Comparison of ENCODE assay signal across 22 cellular contexts in the genomic region with DNA sequence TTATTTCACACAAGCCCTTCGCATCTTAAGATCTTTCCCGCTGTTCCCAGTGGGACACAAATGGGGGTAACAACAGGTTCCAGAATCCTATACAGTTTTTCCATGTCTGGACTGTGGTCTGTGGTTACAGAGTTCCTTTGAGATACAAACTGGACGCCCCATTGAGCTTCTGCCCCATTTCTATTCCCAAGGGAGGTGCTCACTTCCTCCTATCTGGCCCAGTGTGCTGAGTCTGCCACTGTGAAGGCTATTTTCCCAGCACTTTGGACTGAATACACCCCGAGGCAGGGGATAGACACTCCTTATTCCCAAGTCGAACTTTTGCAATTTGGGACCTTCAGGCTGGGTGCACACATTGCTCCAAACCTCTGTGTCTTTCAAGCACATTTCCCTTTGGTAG.
"Had no signal": no experiment of that assay in that cellular context is flagged by ENCODE, and none has a peak within 500 bp of the region (broad histone marks: within the 10 kb centered on the region; RNA-seq: fewer than 3 reads in every experiment).

No MANE protein-coding gene starts in this region.

- H3K27ac Mint-ChIP-seq: activated CD4-positive, alpha-beta memory T cell treated with anti-CD3 and anti-CD28 coated beads, Interleukin-2, amount 10 ng/mL, durations not matched to agents 7 days and 5 days; activated CD4-positive, alpha-beta T cell treated with anti-CD3 and anti-CD28 coated beads, Interleukin-2, amount 10 ng/mL, durations not matched to agents 24 days and 14 days; activated naive CD4-positive, alpha-beta T cell treated with anti-CD3 and anti-CD28 coated beads, Interleukin-2, amount 10 ng/mL, durations not matched to agents 7 days and 5 days; activated T-cell treated with anti-CD3 and anti-CD28 coated beads, Interleukin-2, amount 50 U/mL, for 72 hours; nephron progenitor cell; stimulated activated effector memory CD8-positive, alpha-beta T cell treated with anti-CD3 and anti-CD28 coated beads, Interleukin-12 subunit alpha, Interleukin-12 subunit beta, amount 100 ng/mL, for 72 hours; T-helper 1 cell treated with Interleukin-12 subunit alpha and Interleukin-12 subunit beta and Interleukin-4 antibody, amounts not matched to agents 30 μg/mL and 1 μg/mL, for 36 hours had no signal

- H3K9me3 Mint-ChIP-seq: activated CD4-positive, alpha-beta memory T cell treated with anti-CD3 and anti-CD28 coated beads, Interleukin-2, amount 10 ng/mL, durations not matched to agents 7 days and 5 days; activated CD4-positive, alpha-beta T cell treated with anti-CD3 and anti-CD28 coated beads, Interleukin-2, amount 10 ng/mL, durations not matched to agents 24 days and 14 days; activated naive CD4-positive, alpha-beta T cell treated with anti-CD3 and anti-CD28 coated beads, Interleukin-2, amount 10 ng/mL, durations not matched to agents 7 days and 5 days; activated T-cell treated with anti-CD3 and anti-CD28 coated beads, Interleukin-2, amount 50 U/mL, for 72 hours; nephron progenitor cell; stimulated activated effector memory CD8-positive, alpha-beta T cell treated with anti-CD3 and anti-CD28 coated beads, Interleukin-12 subunit alpha, Interleukin-12 subunit beta, amount 100 ng/mL, for 72 hours; T-helper 1 cell treated with Interleukin-12 subunit alpha and Interleukin-12 subunit beta and Interleukin-4 antibody, amounts not matched to agents 30 μg/mL and 1 μg/mL, for 36 hours had no signal

- H3K27me3 ChIP-seq: body of pancreas, foreskin keratinocyte, right lobe of liver, testis, vagina had no signal

- H3K4me3 Mint-ChIP-seq: activated CD4-positive, alpha-beta memory T cell treated with anti-CD3 and anti-CD28 coated beads, Interleukin-2, amount 10 ng/mL, durations not matched to agents 7 days and 5 days; activated CD4-positive, alpha-beta T cell treated with anti-CD3 and anti-CD28 coated beads, Interleukin-2, amount 10 ng/mL, durations not matched to agents 24 days and 14 days; activated naive CD4-positive, alpha-beta T cell treated with anti-CD3 and anti-CD28 coated beads, Interleukin-2, amount 10 ng/mL, durations not matched to agents 7 days and 5 days; activated T-cell treated with anti-CD3 and anti-CD28 coated beads, Interleukin-2, amount 50 U/mL, for 72 hours; nephron progenitor cell; stimulated activated effector memory CD8-positive, alpha-beta T cell treated with anti-CD3 and anti-CD28 coated beads, Interleukin-12 subunit alpha, Interleukin-12 subunit beta, amount 100 ng/mL, for 72 hours; T-helper 1 cell treated with Interleukin-12 subunit alpha and Interleukin-12 subunit beta and Interleukin-4 antibody, amounts not matched to agents 30 μg/mL and 1 μg/mL, for 36 hours had no signal

- H3K27me3 Mint-ChIP-seq: activated CD4-positive, alpha-beta memory T cell treated with anti-CD3 and anti-CD28 coated beads, Interleukin-2, amount 10 ng/mL, durations not matched to agents 7 days and 5 days; activated CD4-positive, alpha-beta T cell treated with anti-CD3 and anti-CD28 coated beads, Interleukin-2, amount 10 ng/mL, durations not matched to agents 24 days and 14 days; activated naive CD4-positive, alpha-beta T cell treated with anti-CD3 and anti-CD28 coated beads, Interleukin-2, amount 10 ng/mL, durations not matched to agents 7 days and 5 days had no signal

- DNase-seq: activated CD4-positive, alpha-beta memory T cell treated with anti-CD3 and anti-CD28 coated beads, Interleukin-2, amount 10 ng/mL, durations not matched to agents 7 days and 5 days; activated CD4-positive, alpha-beta T cell treated with anti-CD3 and anti-CD28 coated beads, Interleukin-2, amount 10 ng/mL, durations not matched to agents 24 days and 14 days; activated effector memory CD4-positive, alpha-beta T cell treated with Interleukin-2 at 50 U/mL for 16 hours; activated naive CD4-positive, alpha-beta T cell treated with anti-CD3 and anti-CD28 coated beads, Interleukin-2, amount 10 ng/mL, durations not matched to agents 7 days and 5 days; activated T-cell treated with anti-CD3 and anti-CD28 coated beads, Interleukin-2, amount 50 U/mL, for 72 hours; body of pancreas; effector memory CD4-positive, alpha-beta T cell; foreskin keratinocyte; hippocampal formation; left ventricle myocardium superior; mammary epithelial cell; nephron progenitor cell; nucleus accumbens; right lobe of liver; small intestine; stimulated activated CD4-positive, alpha-beta T cell treated with anti-CD3 and anti-CD28 coated beads, Interleukin-2, amount 100 ng/mL, for 24 hours; testis; trophoblast cell had no signal

- ATAC-seq: activated CD4-positive, CD25-positive, alpha-beta regulatory T cell treated with anti-CD3 and anti-CD28 coated beads, Interleukin-2, amount 50 U/mL, for 24 hours; activated T-cell treated with anti-CD3 and anti-CD28 coated beads, Interleukin-2, amount 50 U/mL, for 72 hours; body of pancreas; foreskin keratinocyte; left ventricle myocardium superior; right lobe of liver had no signal

- H3K4me3 ChIP-seq: body of pancreas, right lobe of liver, testis, vagina had no signal

- H3K27ac ChIP-seq: body of pancreas, foreskin keratinocyte, right lobe of liver, testis, vagina had no signal

- H3K4me1 Mint-ChIP-seq: activated CD4-positive, alpha-beta memory T cell treated with anti-CD3 and anti-CD28 coated beads, Interleukin-2, amount 10 ng/mL, durations not matched to agents 7 days and 5 days; activated CD4-positive, alpha-beta T cell treated with anti-CD3 and anti-CD28 coated beads, Interleukin-2, amount 10 ng/mL, durations not matched to agents 24 days and 14 days; stimulated activated effector memory CD8-positive, alpha-beta T cell treated with anti-CD3 and anti-CD28 coated beads, Interleukin-12 subunit alpha, Interleukin-12 subunit beta, amount 100 ng/mL, for 72 hours had no signal
